Comparison of ENCODE assay signal across 25 cellular contexts in genomic region chr9:37986001-37986400, GRCh38.
A peak's percentile ranks its signal among the peaks of the same experiment; 100 is the strongest.
DNase-seq lines count a peak whose midpoint lies in the region; ATAC-seq and TF ChIP-seq lines count a peak whose summit lies in the region.
"Had no signal": no experiment of that assay in that cellular context is flagged by ENCODE, and none has a peak within 500 bp of the region (broad histone marks: within the 10 kb centered on the region; RNA-seq: fewer than 3 reads in every experiment).

No MANE protein-coding gene starts in this region.

- H3K27me3 Mint-ChIP-seq in activated CD8-positive, alpha-beta T cell treated with anti-CD3 and anti-CD28 coated beads, Interleukin-2, amount 10 ng/mL, durations not matched to agents 7 days and 5 days (ENCODE audit: low read depth), result no peaks in the 10 kb centered on the region
- H3K27me3 Mint-ChIP-seq in activated CD8-positive, alpha-beta T cell treated with anti-CD3 and anti-CD28 coated beads for 36 hours, result no peaks in the 10 kb centered on the region
- H3K27me3 Mint-ChIP-seq in brain (no peaks in the 10 kb centered on the region), nephron (ENCODE audit: low read depth) (peaks cover 7% of the 10 kb centered on the region)
- H3K27me3 Mint-ChIP-seq: activated naive CD8-positive, alpha-beta T cell; dendritic cell treated with granulocyte-macrophage colony-stimulating factor and Interleukin-4, amounts not matched to agents 40 ng/mL and 50 ng/mL, for 4 days had no signal

- POLR2A ChIA-PET in activated CD8-positive, alpha-beta T cell treated with anti-CD3 and anti-CD28 coated beads, Interleukin-2, amount 10 ng/mL, durations not matched to agents 7 days and 5 days (lab: Charles Lee), result no interaction called here
- POLR2A ChIA-PET in activated CD8-positive, alpha-beta T cell treated with anti-CD3 and anti-CD28 coated beads for 36 hours (lab: Charles Lee), result no interaction called here

- no peak for TF ChIP-seq CTCF in activated CD8-positive, alpha-beta T cell treated with anti-CD3 and anti-CD28 coated beads for 36 hours (IDR thresholded peaks at IDR 0.05)
- TF ChIP-seq CTCF in brain (conservative IDR thresholded peaks at IDR 0.05) (no peak), nephron (IDR thresholded peaks at IDR 0.05; ENCODE audit: unreplicated experiment in 3 of 3) (no peak), omental fat pad (IDR thresholded peaks at IDR 0.05) (no peak)

- H3K4me3 Mint-ChIP-seq in activated CD8-positive, alpha-beta T cell treated with anti-CD3 and anti-CD28 coated beads, Interleukin-2, amount 10 ng/mL, durations not matched to agents 7 days and 5 days, result no peak overlapping the region
- H3K4me3 Mint-ChIP-seq in activated CD8-positive, alpha-beta T cell treated with anti-CD3 and anti-CD28 coated beads for 36 hours, result no peak overlapping the region
- no peak overlapping the region for H3K4me3 Mint-ChIP-seq in brain
- H3K4me3 Mint-ChIP-seq in nephron, result no peak overlapping the region
- H3K4me3 Mint-ChIP-seq: activated CD4-positive, alpha-beta memory T cell treated with anti-CD3 and anti-CD28 coated beads, Interleukin-2, amount 10 ng/mL, durations not matched to agents 7 days and 5 days; activated naive CD8-positive, alpha-beta T cell; CD14-positive monocyte; dendritic cell treated with granulocyte-macrophage colony-stimulating factor and Interleukin-4, amounts not matched to agents 40 ng/mL and 50 ng/mL, for 4 days had no signal

- H3K27ac Mint-ChIP-seq in activated CD8-positive, alpha-beta T cell treated with anti-CD3 and anti-CD28 coated beads, Interleukin-2, amount 10 ng/mL, durations not matched to agents 7 days and 5 days, result peak overlapping the region; percentile 27
- no peak overlapping the region for H3K27ac Mint-ChIP-seq in activated CD8-positive, alpha-beta T cell treated with anti-CD3 and anti-CD28 coated beads for 36 hours
- peak overlapping the region; percentile 5 to 89 (median 68) for H3K27ac Mint-ChIP-seq in brain
- H3K27ac Mint-ChIP-seq in nephron, result peak overlapping the region in 2 of 3 experiments; percentile 27 to 72
- H3K27ac Mint-ChIP-seq: activated CD4-positive, alpha-beta memory T cell treated with anti-CD3 and anti-CD28 coated beads, Interleukin-2, amount 10 ng/mL, durations not matched to agents 7 days and 5 days; activated naive CD8-positive, alpha-beta T cell; activated T-helper 2 cell treated with anti-CD3 and anti-CD28 coated beads, Interferon-gamma antibody, Interleukin-2, Interleukin-4, amounts not matched to agents 10 μg/mL and 5 μg/mL and 100 μg/mL, durations not matched to agents 14 hours and 24 hours and 36 hours; dendritic cell treated with granulocyte-macrophage colony-stimulating factor and Interleukin-4, amounts not matched to agents 40 ng/mL and 50 ng/mL, for 4 days had no signal

- no peak for ATAC-seq in activated CD8-positive, alpha-beta T cell treated with anti-CD3 and anti-CD28 coated beads, Interleukin-2, amount 10 ng/mL, durations not matched to agents 7 days and 5 days
- ATAC-seq in activated CD8-positive, alpha-beta T cell treated with anti-CD3 and anti-CD28 coated beads for 36 hours, result no peak
- ATAC-seq in omental fat pad (ENCODE audit: low FRiP score) (no peak), GM21360 (IDR thresholded peaks at IDR 0.05; ENCODE audit: unreplicated experiment) (no peak)
- ATAC-seq: left ventricle myocardium superior, PC-3, Right ventricle myocardium inferior had no signal

- peaks cover 23% of the 10 kb centered on the region for H3K4me1 Mint-ChIP-seq in activated CD8-positive, alpha-beta T cell treated with anti-CD3 and anti-CD28 coated beads, Interleukin-2, amount 10 ng/mL, durations not matched to agents 7 days and 5 days (ENCODE audit: low read depth)
- peaks cover 3% of the 10 kb centered on the region for H3K4me1 Mint-ChIP-seq in activated CD8-positive, alpha-beta T cell treated with anti-CD3 and anti-CD28 coated beads for 36 hours (ENCODE audit: low read depth)
- H3K4me1 Mint-ChIP-seq in brain, result peaks cover 59% of the 10 kb centered on the region
- H3K4me1 Mint-ChIP-seq in nephron, result peaks cover 57% of the 10 kb centered on the region
- H3K4me1 Mint-ChIP-seq: activated CD4-positive, alpha-beta memory T cell treated with anti-CD3 and anti-CD28 coated beads, Interleukin-2, amount 10 ng/mL, durations not matched to agents 7 days and 5 days had no signal

- intact Hi-C loops in activated CD8-positive, alpha-beta T cell treated with anti-CD3 and anti-CD28 coated beads for 36 hours (cut with micrococcal nuclease), result no loop called here

- H3K36me3 Mint-ChIP-seq in activated CD8-positive, alpha-beta T cell treated with anti-CD3 and anti-CD28 coated beads, Interleukin-2, amount 10 ng/mL, durations not matched to agents 7 days and 5 days (ENCODE audit: low read depth), result no peaks in the 10 kb centered on the region
- no peaks in the 10 kb centered on the region for H3K36me3 Mint-ChIP-seq in activated CD8-positive, alpha-beta T cell treated with anti-CD3 and anti-CD28 coated beads for 36 hours (ENCODE audit: low read depth)
- H3K36me3 Mint-ChIP-seq in brain, result peaks cover 9% of the 10 kb centered on the region
- no peaks in the 10 kb centered on the region for H3K36me3 Mint-ChIP-seq in nephron (ENCODE audit: low read depth)
- H3K36me3 Mint-ChIP-seq: activated naive CD8-positive, alpha-beta T cell; CD14-positive monocyte had no signal

- CTCF ChIA-PET in activated CD8-positive, alpha-beta T cell treated with anti-CD3 and anti-CD28 coated beads, Interleukin-2, amount 10 ng/mL, durations not matched to agents 7 days and 5 days (lab: Charles Lee), result no interaction called here
- CTCF ChIA-PET in activated CD8-positive, alpha-beta T cell treated with anti-CD3 and anti-CD28 coated beads for 36 hours (lab: Charles Lee), result no interaction called here

- no peaks in the 10 kb centered on the region for H3K9me3 Mint-ChIP-seq in activated CD8-positive, alpha-beta T cell treated with anti-CD3 and anti-CD28 coated beads, Interleukin-2, amount 10 ng/mL, durations not matched to agents 7 days and 5 days (ENCODE audit: insufficient read depth)
- no peaks in the 10 kb centered on the region for H3K9me3 Mint-ChIP-seq in activated CD8-positive, alpha-beta T cell treated with anti-CD3 and anti-CD28 coated beads for 36 hours
- H3K9me3 Mint-ChIP-seq in brain (peaks cover 0 to 3% (median 0%) of the 10 kb centered on the region in 5 experiments), nephron (no peaks in the 10 kb centered on the region)
- H3K9me3 Mint-ChIP-seq: activated CD4-positive, alpha-beta memory T cell treated with anti-CD3 and anti-CD28 coated beads, Interleukin-2, amount 10 ng/mL, durations not matched to agents 7 days and 5 days; activated T-helper 2 cell treated with anti-CD3 and anti-CD28 coated beads, Interferon-gamma antibody, Interleukin-2, Interleukin-4, amounts not matched to agents 10 μg/mL and 5 μg/mL and 100 μg/mL, durations not matched to agents 14 hours and 24 hours and 36 hours; CD14-positive monocyte; dendritic cell treated with granulocyte-macrophage colony-stimulating factor and Interleukin-4, amounts not matched to agents 40 ng/mL and 50 ng/mL, for 4 days had no signal

- DNase-seq in activated CD8-positive, alpha-beta T cell treated with anti-CD3 and anti-CD28 coated beads, Interleukin-2, amount 10 ng/mL, durations not matched to agents 7 days and 5 days, result no peak
- DNase-seq in activated CD8-positive, alpha-beta T cell treated with anti-CD3 and anti-CD28 coated beads for 36 hours, result no peak
- DNase-seq in DMS153 (lab: John Stamatoyannopoulos, UW), result no peak
- DNase-seq in omental fat pad (ENCODE audit: low spot score), result no peak
- DNase-seq in central memory CD4-positive, alpha-beta T cell, result no peak
- DNase-seq: 8988T; activated CD4-positive, alpha-beta memory T cell treated with anti-CD3 and anti-CD28 coated beads, Interleukin-2, amount 10 ng/mL, durations not matched to agents 7 days and 5 days; Kasumi-1; left ventricle myocardium superior; NCI-H1436 treated with DMSO at 0.1 percent for 48 hours; NCI-H2107; NCI-H345; NCI-H69; PC-3; sigmoid colon; stimulated activated CD4-positive, alpha-beta T cell treated with anti-CD3 and anti-CD28 coated beads, Interleukin-4, amount 100 ng/mL, for 24 hours; transverse colon had no signal
